Comparison of ENCODE assay signal across 28 cellular contexts in the genomic region with DNA sequence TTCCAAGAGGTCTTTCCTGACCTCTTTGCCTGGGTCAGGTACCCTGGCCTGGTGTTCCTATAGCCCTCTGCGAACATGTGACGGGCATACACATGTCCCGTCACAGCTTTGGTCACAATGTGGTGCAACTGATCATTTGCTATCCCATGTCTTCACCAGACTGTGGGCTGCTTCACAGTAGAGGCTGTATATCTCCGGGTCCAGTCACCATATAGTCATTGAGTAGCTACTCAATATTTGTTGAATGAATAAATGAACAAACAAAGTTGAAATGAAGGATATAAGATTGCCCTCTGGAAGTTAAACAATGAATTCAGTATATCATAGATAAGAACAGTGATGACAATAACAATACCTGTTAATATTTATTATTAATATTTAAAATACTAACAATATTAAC. TPM values are rescaled to one million over a fixed set of nuclear protein-coding genes. Genes with fewer than 3 reads are reported as not detected.
"Had no signal": no experiment of that assay in that cellular context is flagged by ENCODE, and none has a peak within 500 bp of the region (broad histone marks: within the 10 kb centered on the region; RNA-seq: fewer than 3 reads in every experiment).

No MANE protein-coding gene starts in this region.

- H3K4me1 Mint-ChIP-seq: immature natural killer cell; naive B cell; stimulated activated naive B cell treated with anti-CD40 and anti-IgM and Interleukin-4, amounts not matched to agents 10 μg/mL and 1 μg/mL and 100 μg/mL, for 72 hours had no signal

- H3K9me3 ChIP-seq: ovary, right atrium auricular region, stomach, testis, thyroid gland, transverse colon, upper lobe of left lung had no signal

- ATAC-seq: left colon; natural killer cell; sciatic nerve; stimulated activated naive B cell treated with anti-CD40 and anti-IgM and Interleukin-4, amounts not matched to agents 10 μg/mL and 1 μg/mL and 100 μg/mL, for 72 hours; stimulated activated naive CD8-positive, alpha-beta T cell treated with anti-CD3 and anti-CD28 coated beads, Interleukin-15, Interleukin-2, amounts not matched to agents 100 U/mL and 50 U/mL, for 24 hours had no signal

- H3K27ac Mint-ChIP-seq: immature natural killer cell; mesothelial cell of epicardium; natural killer cell; progenitor cell of endocrine pancreas; stimulated activated naive B cell treated with anti-CD40 and anti-IgM and Interleukin-4, amounts not matched to agents 10 μg/mL and 1 μg/mL and 100 μg/mL, for 72 hours had no signal

- FAIRE-seq: keratinocyte had no signal

- H3K27me3 ChIP-seq: ovary, right atrium auricular region, testis, thyroid gland, transverse colon, upper lobe of left lung had no signal

- H3K4me3 ChIP-seq: left ventricle myocardium inferior, lung, ovary, right atrium auricular region, skin epidermis, stomach, testis, thyroid gland, transverse colon, upper lobe of left lung had no signal

- H3K36me3 ChIP-seq: left ventricle myocardium inferior, right atrium auricular region, thyroid gland, transverse colon, upper lobe of left lung had no signal

- H3K36me3 Mint-ChIP-seq: immature natural killer cell; mesothelial cell of epicardium; naive B cell; natural killer cell; stimulated activated naive B cell treated with anti-CD40 and anti-IgM and Interleukin-4, amounts not matched to agents 10 μg/mL and 1 μg/mL and 100 μg/mL, for 72 hours had no signal

- H3K4me1 ChIP-seq: left ventricle myocardium inferior, right atrium auricular region, stomach, testis, thyroid gland, transverse colon, upper lobe of left lung had no signal

- H3K27ac ChIP-seq: left ventricle myocardium inferior, ovary, right atrium auricular region, skin epidermis, stomach, testis, thyroid gland, transverse colon, upper lobe of left lung had no signal

- H3K27me3 Mint-ChIP-seq: progenitor cell of endocrine pancreas; stimulated activated naive B cell treated with anti-CD40 and anti-IgM and Interleukin-4, amounts not matched to agents 10 μg/mL and 1 μg/mL and 100 μg/mL, for 72 hours had no signal

- H3K4me3 Mint-ChIP-seq: immature natural killer cell; mesothelial cell of epicardium; naive B cell; natural killer cell; stimulated activated naive B cell treated with anti-CD40 and anti-IgM and Interleukin-4, amounts not matched to agents 10 μg/mL and 1 μg/mL and 100 μg/mL, for 72 hours had no signal

- DNase-seq: hypothalamus; immature natural killer cell; left colon; left ventricle myocardium inferior; mesendoderm; naive B cell; natural killer cell; ovary; stimulated activated CD4-positive, alpha-beta T cell treated with anti-CD3 and anti-CD28 coated beads, Interleukin-12 subunit alpha, Interleukin-12 subunit beta, amount 100 ng/mL, for 4 hours; stimulated activated CD4-positive, alpha-beta T cell treated with anti-CD3 and anti-CD28 coated beads, Interleukin-15, amount 100 ng/mL, for 24 hours; stimulated activated CD4-positive, alpha-beta T cell treated with anti-CD3 and anti-CD28 coated beads, Interleukin-2, amount 100 ng/mL, for 24 hours; stimulated activated CD4-positive, alpha-beta T cell treated with anti-CD3 and anti-CD28 coated beads, Interleukin-4, amount 100 ng/mL, for 1 hour; stimulated activated naive B cell treated with anti-CD40 and anti-IgM and Interleukin-4, amounts not matched to agents 10 μg/mL and 1 μg/mL and 100 μg/mL, for 72 hours; stimulated activated naive CD8-positive, alpha-beta T cell treated with anti-CD3 and anti-CD28 coated beads, Interleukin-15, Interleukin-2, amounts not matched to agents 100 U/mL and 50 U/mL, for 24 hours; stomach; testis; thyroid gland; transverse colon; upper lobe of left lung had no signal

RNA-seq across cellular contexts. Expression of gene AOX1, which starts 16.8 kb away (rescaled TPM):
- total RNA-seq: mononuclear cell, natural killer cell had no signal
- polyA plus RNA-seq: immature natural killer cell, neural cell had no signal
